ENCODE assay signal across 13 cellular contexts in the genomic region with DNA sequence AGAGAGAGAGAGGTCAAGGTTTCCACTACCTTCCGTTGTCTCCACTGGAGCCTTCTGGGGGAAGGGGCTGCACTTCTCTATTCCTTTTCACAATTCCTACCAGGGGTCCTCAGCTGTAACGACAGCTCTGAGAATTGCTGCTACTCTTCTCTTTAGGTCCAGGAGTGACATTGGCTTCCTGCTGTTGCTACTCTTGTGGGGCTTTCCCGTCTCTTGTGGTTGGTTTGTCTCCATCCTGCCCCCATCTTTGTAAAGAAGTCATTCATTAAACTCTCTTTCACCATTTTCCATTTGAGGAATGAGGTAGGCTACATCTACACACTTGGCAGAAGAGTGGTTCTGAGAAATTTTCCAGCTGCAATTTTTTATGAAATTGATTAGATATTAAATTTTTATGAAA.
"Had no signal": no experiment of that assay in that cellular context is flagged by ENCODE, and none has a peak within 500 bp of the region (broad histone marks: within the 10 kb centered on the region; RNA-seq: fewer than 3 reads in every experiment).

No MANE protein-coding gene starts in this region.

- H3K27ac Mint-ChIP-seq: activated naive CD4-positive, alpha-beta T cell treated with anti-CD3 and anti-CD28 coated beads, Interleukin-2, amount 50 U/mL, for 24 hours; natural killer cell; stimulated activated effector memory CD8-positive, alpha-beta T cell treated with anti-CD3 and anti-CD28 coated beads, Interleukin-12 subunit alpha, Interleukin-12 subunit beta, amount 100 ng/mL, for 72 hours had no signal

- H3K36me3 ChIP-seq: heart left ventricle, tibial artery had no signal

- ATAC-seq: heart left ventricle; mucosa of descending colon; natural killer cell; right cardiac atrium; stimulated activated effector memory CD8-positive, alpha-beta T cell treated with anti-CD3 and anti-CD28 coated beads, Interleukin-12 subunit alpha, Interleukin-12 subunit beta, amount 100 ng/mL, for 72 hours had no signal

- H3K4me3 Mint-ChIP-seq: activated naive CD4-positive, alpha-beta T cell treated with anti-CD3 and anti-CD28 coated beads, Interleukin-2, amount 50 U/mL, for 24 hours; natural killer cell; stimulated activated effector memory CD8-positive, alpha-beta T cell treated with anti-CD3 and anti-CD28 coated beads, Interleukin-12 subunit alpha, Interleukin-12 subunit beta, amount 100 ng/mL, for 72 hours had no signal

- H3K4me1 ChIP-seq: heart left ventricle, tibial artery had no signal

- H3K36me3 Mint-ChIP-seq: activated naive CD4-positive, alpha-beta T cell treated with anti-CD3 and anti-CD28 coated beads, Interleukin-2, amount 50 U/mL, for 24 hours; natural killer cell; stimulated activated effector memory CD8-positive, alpha-beta T cell treated with anti-CD3 and anti-CD28 coated beads, Interleukin-12 subunit alpha, Interleukin-12 subunit beta, amount 100 ng/mL, for 72 hours had no signal

- H3K9me3 Mint-ChIP-seq: activated naive CD4-positive, alpha-beta T cell treated with anti-CD3 and anti-CD28 coated beads, Interleukin-2, amount 50 U/mL, for 24 hours; natural killer cell; stimulated activated effector memory CD8-positive, alpha-beta T cell treated with anti-CD3 and anti-CD28 coated beads, Interleukin-12 subunit alpha, Interleukin-12 subunit beta, amount 100 ng/mL, for 72 hours had no signal

- H3K27me3 ChIP-seq: tibial artery had no signal

- H3K4me1 Mint-ChIP-seq: activated naive CD4-positive, alpha-beta T cell treated with anti-CD3 and anti-CD28 coated beads, Interleukin-2, amount 50 U/mL, for 24 hours; natural killer cell; stimulated activated effector memory CD8-positive, alpha-beta T cell treated with anti-CD3 and anti-CD28 coated beads, Interleukin-12 subunit alpha, Interleukin-12 subunit beta, amount 100 ng/mL, for 72 hours had no signal

- H3K4me3 ChIP-seq: heart left ventricle, mucosa of descending colon, smooth muscle cell, tibial artery had no signal

- DNase-seq: activated CD4-positive, alpha-beta T cell treated with anti-CD3 and anti-CD28 coated beads, Interleukin-2, amount 50 U/mL, for 1 hour; activated CD4-positive, CD25-positive, alpha-beta regulatory T cell; central memory CD4-positive, alpha-beta T cell; cortex of kidney; effector CD8-positive, alpha-beta T cell; heart left ventricle; mucosa of descending colon; natural killer cell; right cardiac atrium; tibial artery had no signal

- H3K9me3 ChIP-seq: heart left ventricle, mucosa of descending colon, tibial artery had no signal
